9 cellular contexts compared by ENCODE assay signal in genomic region chr5:126988021-126988569, GRCh38. TPM values are rescaled to one million over a fixed set of nuclear protein-coding genes. Genes with fewer than 3 reads are reported as not detected.
DNase-seq lines count a peak whose midpoint lies in the region; ATAC-seq and TF ChIP-seq lines count a peak whose summit lies in the region.
"Had no signal": no experiment of that assay in that cellular context is flagged by ENCODE, and none has a peak within 500 bp of the region (broad histone marks: within the 10 kb centered on the region; RNA-seq: fewer than 3 reads in every experiment).

No MANE protein-coding gene starts in this region.

- no peak for TF ChIP-seq CTCF in GM20000 (IDR thresholded peaks at IDR 0.05; ENCODE audit: extremely low read depth, missing control alignments)
- no peak for TF ChIP-seq CTCF in nephron progenitor cell (IDR thresholded peaks at IDR 0.05)

- H3K36me3 Mint-ChIP-seq in CD8-positive, alpha-beta memory T cell = peaks cover 0 to 2% (median 0%) of the 10 kb centered on the region in 3 donors
- H3K36me3 Mint-ChIP-seq in activated naive CD8-positive, alpha-beta T cell treated with anti-CD3 and anti-CD28 coated beads, Interleukin-2, amount 10 ng/mL, durations not matched to agents 7 days and 5 days = peaks cover 6% of the 10 kb centered on the region
- H3K36me3 Mint-ChIP-seq in nephron progenitor cell (ENCODE audit: low read depth) = peaks cover 4% of the 10 kb centered on the region

- H3K4me3 Mint-ChIP-seq in CD8-positive, alpha-beta memory T cell = peak overlapping the region in 4 of 7 donors; percentile 1 to 9 (median 4)
- peak overlapping the region; percentile 54 for H3K4me3 Mint-ChIP-seq in activated naive CD8-positive, alpha-beta T cell treated with anti-CD3 and anti-CD28 coated beads, Interleukin-2, amount 10 ng/mL, durations not matched to agents 7 days and 5 days
- H3K4me3 Mint-ChIP-seq in nephron progenitor cell = no peak overlapping the region

- H3K9me3 Mint-ChIP-seq in CD8-positive, alpha-beta memory T cell = peaks cover 0 to 5% (median 0%) of the 10 kb centered on the region in 5 donors
- peaks cover 8% of the 10 kb centered on the region for H3K9me3 Mint-ChIP-seq in activated naive CD8-positive, alpha-beta T cell treated with anti-CD3 and anti-CD28 coated beads, Interleukin-2, amount 10 ng/mL, durations not matched to agents 7 days and 5 days
- H3K9me3 Mint-ChIP-seq in nephron progenitor cell = peaks cover 14% of the 10 kb centered on the region

- no peaks in the 10 kb centered on the region for H3K9me3 ChIP-seq in CD8-positive, alpha-beta memory T cell (ENCODE audit: low read length)
- H3K9me3 ChIP-seq: pancreas had no signal

- peak; percentile 94 for ATAC-seq in HG03432 (IDR thresholded peaks at IDR 0.05; ENCODE audit: unreplicated experiment)
- peak; percentile 81 for ATAC-seq in activated naive CD8-positive, alpha-beta T cell treated with anti-CD3 and anti-CD28 coated beads, Interleukin-2, amount 10 ng/mL, durations not matched to agents 7 days and 5 days (ENCODE audit: low read depth)
- ATAC-seq: pancreas had no signal

- POLR2A ChIA-PET in CD8-positive, alpha-beta memory T cell (lab: Charles Lee) = no interaction called here
- POLR2A ChIA-PET in activated naive CD8-positive, alpha-beta T cell treated with anti-CD3 and anti-CD28 coated beads, Interleukin-2, amount 10 ng/mL, durations not matched to agents 7 days and 5 days (lab: Charles Lee) = no interaction called here

- H3K27me3 ChIP-seq in CD8-positive, alpha-beta memory T cell (ENCODE audit: insufficient read depth, low read length, poor library complexity, severe bottlenecking) = no peaks in the 10 kb centered on the region
- H3K27me3 ChIP-seq: pancreas had no signal

- peak in 2 of 5 donors; percentile 7 to 60 for DNase-seq in CD8-positive, alpha-beta memory T cell
- peak; percentile 51 for DNase-seq in GM20000 (ENCODE audit: low spot score)
- no peak for DNase-seq in activated naive CD8-positive, alpha-beta T cell treated with anti-CD3 and anti-CD28 coated beads, Interleukin-2, amount 10 ng/mL, durations not matched to agents 7 days and 5 days
- DNase-seq in NCI-H446 (lab: John Stamatoyannopoulos, UW) = no peak
- DNase-seq in nephron progenitor cell = no peak
- DNase-seq in Ammon's horn (ENCODE audit: low spot score) = no peak
- DNase-seq in mesenteric fat pad (ENCODE audit: low spot score) = no peak
- DNase-seq: pancreas had no signal

- CTCF ChIA-PET in CD8-positive, alpha-beta memory T cell (lab: Charles Lee) = no interaction called here

- H3K27ac Mint-ChIP-seq in CD8-positive, alpha-beta memory T cell = peak overlapping the region in 4 of 8 donors; percentile 1 to 85 (median 54)
- peak overlapping the region; percentile 71 for H3K27ac Mint-ChIP-seq in activated naive CD8-positive, alpha-beta T cell treated with anti-CD3 and anti-CD28 coated beads, Interleukin-2, amount 10 ng/mL, durations not matched to agents 7 days and 5 days
- H3K27ac Mint-ChIP-seq in nephron progenitor cell = no peak overlapping the region

- no peak overlapping the region for H3K4me3 ChIP-seq in CD8-positive, alpha-beta memory T cell (ENCODE audit: low read length)
- H3K4me3 ChIP-seq: pancreas had no signal

- peaks cover 10 to 12% (median 12%) of the 10 kb centered on the region in 3 donors for H3K4me1 Mint-ChIP-seq in CD8-positive, alpha-beta memory T cell
- peaks cover 15% of the 10 kb centered on the region for H3K4me1 Mint-ChIP-seq in activated naive CD8-positive, alpha-beta T cell treated with anti-CD3 and anti-CD28 coated beads, Interleukin-2, amount 10 ng/mL, durations not matched to agents 7 days and 5 days
- peaks cover 11% of the 10 kb centered on the region for H3K4me1 Mint-ChIP-seq in nephron progenitor cell

- H3K4me1 ChIP-seq in CD8-positive, alpha-beta memory T cell (ENCODE audit: insufficient read depth, low read length) = peaks cover 19% of the 10 kb centered on the region
- H3K4me1 ChIP-seq: pancreas had no signal

- H3K27ac ChIP-seq in CD8-positive, alpha-beta memory T cell (ENCODE audit: low read depth, low read length) = no peak overlapping the region
- H3K27ac ChIP-seq: pancreas had no signal

- peaks cover 0 to 6% of the 10 kb centered on the region in 2 donors for H3K27me3 Mint-ChIP-seq in CD8-positive, alpha-beta memory T cell
- no peaks in the 10 kb centered on the region for H3K27me3 Mint-ChIP-seq in activated naive CD8-positive, alpha-beta T cell treated with anti-CD3 and anti-CD28 coated beads, Interleukin-2, amount 10 ng/mL, durations not matched to agents 7 days and 5 days
- no peaks in the 10 kb centered on the region for H3K27me3 Mint-ChIP-seq in nephron progenitor cell (ENCODE audit: low read depth, poor library complexity)

- H3K36me3 ChIP-seq in CD8-positive, alpha-beta memory T cell (ENCODE audit: insufficient read depth, low read length) = no peaks in the 10 kb centered on the region
- H3K36me3 ChIP-seq: pancreas had no signal

RNA-seq across cellular contexts. Expression of gene MARCHF3, which starts 42.3 kb away (rescaled TPM):
- 1 to 10 TPM; 1.9 to 2.9 TPM for total RNA-seq in CD8-positive, alpha-beta memory T cell
- 2.5 TPM for polyA plus RNA-seq in CD8-positive, alpha-beta memory T cell
- total RNA-seq in activated naive CD8-positive, alpha-beta T cell treated with anti-CD3 and anti-CD28 coated beads, Interleukin-2, amount 10 ng/mL, durations not matched to agents 7 days and 5 days = 1 to 10 TPM; 2.4 to 2.7 TPM
- total RNA-seq in mesenteric fat pad = 44.7 TPM

Comparison
In these comparisons a context has a peak if more than half of its experiments do, and no peak if none do; other contexts are left out.
1. RNA of gene MARCHF3, which starts 42.3 kb away (total RNA-seq): 44.7 TPM in mesenteric fat pad (single experiment); 1.9 to 2.9 TPM in CD8-positive, alpha-beta memory T cell and 2.4 to 2.7 TPM in activated naive CD8-positive, alpha-beta T cell treated with anti-CD3 and anti-CD28 coated beads, Interleukin-2, amount 10 ng/mL, durations not matched to agents 7 days and 5 days; every median in the first group is over 10 times any median in the second.